Comparison of ENCODE assay signal across 8 cellular contexts in genomic region chr9:129176786-129177442, GRCh38. TPM values are rescaled to one million over a fixed set of nuclear protein-coding genes. Genes with fewer than 3 reads are reported as not detected.
DNase-seq lines count a peak whose midpoint lies in the region; ATAC-seq and TF ChIP-seq lines count a peak whose summit lies in the region.

No MANE protein-coding gene starts in this region.

- no peak overlapping the region for H3K27ac Mint-ChIP-seq in activated naive CD4-positive, alpha-beta T cell treated with anti-CD3 and anti-CD28 coated beads for 36 hours
- no peak overlapping the region for H3K27ac Mint-ChIP-seq in memory B cell

- TF ChIP-seq EP300 in tibial nerve (IDR thresholded peaks at IDR 0.05), result peak in 1 of 2 donors; percentile 54

- peak overlapping the region; percentile 77 for H3K4me3 Mint-ChIP-seq in activated naive CD4-positive, alpha-beta T cell treated with anti-CD3 and anti-CD28 coated beads for 36 hours
- peak overlapping the region; percentile 86 for H3K4me3 Mint-ChIP-seq in memory B cell

- TF ChIP-seq POLR2A in tibial nerve (IDR thresholded peaks at IDR 0.05), result no peak

- H3K27ac ChIP-seq in coronary artery (peak overlapping the region; percentile 88 to 98), tibial nerve (peak overlapping the region; percentile 93 to 99 (median 98))

- H3K4me1 ChIP-seq in tibial nerve, result peaks cover 0 to 35% (median 21%) of the 10 kb centered on the region in 4 donors

- H3K27me3 Mint-ChIP-seq in activated naive CD4-positive, alpha-beta T cell treated with anti-CD3 and anti-CD28 coated beads for 36 hours (ENCODE audit: low read depth), result no peaks in the 10 kb centered on the region
- peaks cover 13% of the 10 kb centered on the region for H3K27me3 Mint-ChIP-seq in memory B cell

- ATAC-seq in memory B cell (ENCODE audit: low read depth) (no peak), GM18909 (IDR thresholded peaks at IDR 0.05; ENCODE audit: poor library complexity, unreplicated experiment) (no peak)

- intact Hi-C loops in activated naive CD4-positive, alpha-beta T cell treated with anti-CD3 and anti-CD28 coated beads for 36 hours (cut with micrococcal nuclease), result loop anchor here (1.0 to 5.0 kb wide), 6 partner anchors 38 to 447 kb away; no protein-coding TSS in a partner anchor

- H3K36me3 Mint-ChIP-seq in activated naive CD4-positive, alpha-beta T cell treated with anti-CD3 and anti-CD28 coated beads for 36 hours (ENCODE audit: low read depth), result no peaks in the 10 kb centered on the region
- no peaks in the 10 kb centered on the region for H3K36me3 Mint-ChIP-seq in memory B cell

- DNase-seq in activated naive CD4-positive, alpha-beta T cell treated with anti-CD3 and anti-CD28 coated beads for 36 hours, result no peak
- DNase-seq in activated naive CD4-positive, alpha-beta T cell treated with anti-CD3 and anti-CD28 coated beads, Interleukin-2, amount 50 U/mL, for 16 hours, result no peak
- DNase-seq in RKO (ENCODE audit: low spot score) (peak; percentile 74), coronary artery (ENCODE audit: low spot score) (peak; percentile 83), memory B cell (ENCODE audit: low spot score in 2 of 2) (peak; percentile 14 to 47), tibial nerve (ENCODE audit: low spot score in 2 of 2) (no peak), mesenteric fat pad (ENCODE audit: low spot score) (no peak)

- H3K4me3 ChIP-seq in coronary artery (peak overlapping the region; percentile 96), tibial nerve (peak overlapping the region; percentile 74 to 92 (median 86))

- CTCF ChIA-PET in activated naive CD4-positive, alpha-beta T cell treated with anti-CD3 and anti-CD28 coated beads for 36 hours (lab: Charles Lee), result interaction anchor here (0.5 to 1.5 kb wide), 6 partner anchors 9 to 447 kb away, joined by 3 to 8 read pairs (median 4); no protein-coding TSS in a partner anchor

- WGBS in tibial nerve, 2 donors, result 0% methylated on average over 20 to 29 of the region's 70 CpGs

- H3K27me3 ChIP-seq in tibial nerve, result no peaks in the 10 kb centered on the region

- H3K4me1 Mint-ChIP-seq in activated naive CD4-positive, alpha-beta T cell treated with anti-CD3 and anti-CD28 coated beads for 36 hours (ENCODE audit: low read depth), result peaks cover 8% of the 10 kb centered on the region
- H3K4me1 Mint-ChIP-seq in memory B cell, result peaks cover 2% of the 10 kb centered on the region

- TF ChIP-seq CTCF in coronary artery (IDR thresholded peaks at IDR 0.05) (no peak), tibial nerve (IDR thresholded peaks at IDR 0.05) (peak in 1 of 5 experiments; percentile 22)

- H3K9me3 ChIP-seq in tibial nerve, result no peaks in the 10 kb centered on the region

- no peaks in the 10 kb centered on the region for H3K9me3 Mint-ChIP-seq in activated naive CD4-positive, alpha-beta T cell treated with anti-CD3 and anti-CD28 coated beads for 36 hours
- H3K9me3 Mint-ChIP-seq in memory B cell, result no peaks in the 10 kb centered on the region

- no peaks in the 10 kb centered on the region for H3K36me3 ChIP-seq in tibial nerve

RNA-seq across cellular contexts. Expression of gene IER5L, which starts 1.1 kb away (rescaled TPM):
- 1 to 10 TPM; 1.1 to 1.6 TPM for total RNA-seq in activated naive CD4-positive, alpha-beta T cell treated with anti-CD3 and anti-CD28 coated beads for 36 hours
- total RNA-seq in tibial nerve (10 to 100 TPM; 13.0 to 31.5 (median 25.3) TPM), mesenteric fat pad (13.8 TPM)

Comparison
In these comparisons a context has a peak if more than half of its experiments do, and no peak if none do; other contexts are left out.
1. DNase-seq: peak in RKO (single experiment), coronary artery (single experiment) and memory B cell (2 of 2); none in activated naive CD4-positive, alpha-beta T cell treated with anti-CD3 and anti-CD28 coated beads for 36 hours (single experiment), activated naive CD4-positive, alpha-beta T cell treated with anti-CD3 and anti-CD28 coated beads, Interleukin-2, amount 50 U/mL, for 16 hours (single experiment), tibial nerve (0 of 2) and mesenteric fat pad (single experiment).